Comparison of ENCODE assay signal across 8 cellular contexts in genomic region chr1:193103759-193104495, GRCh38. TPM values are rescaled to one million over a fixed set of nuclear protein-coding genes. Genes with fewer than 3 reads are reported as not detected.
DNase-seq lines count a peak whose midpoint lies in the region; ATAC-seq and TF ChIP-seq lines count a peak whose summit lies in the region.

No MANE protein-coding gene starts in this region.

- H3K9me3 ChIP-seq in HUES6 (ENCODE audit: control insufficient read depth, insufficient read depth, low read depth, low read length) = no peaks in the 10 kb centered on the region
- no peaks in the 10 kb centered on the region for H3K9me3 ChIP-seq in muscle layer of colon (ENCODE audit: low read length)

- peak overlapping the region; percentile 83 for H3K4me3 ChIP-seq in BJ (ENCODE audit: low read depth, low read length)
- H3K4me3 ChIP-seq in HUES6 (ENCODE audit: low read depth, low read length) = peak overlapping the region; percentile 75
- H3K4me3 ChIP-seq in muscle layer of colon (ENCODE audit: low read depth in 1 of 2, low read length in 2 of 2) = peak overlapping the region; percentile 70 to 92

- H3K4me1 ChIP-seq in HUES6 (ENCODE audit: control insufficient read depth, insufficient read depth, low read length) (peaks cover 6% of the 10 kb centered on the region; the same call in 1 of the 2 replicates), muscle layer of colon (ENCODE audit: insufficient read depth, low read length) (peaks cover 18% of the 10 kb centered on the region)

- POLR2A ChIA-PET in BJ (lab: Charles Lee) = interaction anchor here (1.6 kb wide), 1 partner anchor 19 kb away, joined by 9 read pairs; no protein-coding TSS in a partner anchor

- H3K27ac ChIP-seq in HUES6 (ENCODE audit: low read depth, low read length) (no peak overlapping the region), caudate nucleus (ENCODE audit: low read depth, low read length) (peak overlapping the region; percentile 92), muscle layer of colon (ENCODE audit: low read depth, low read length) (peak overlapping the region; percentile 84)

- no peak for DNase-seq in BJ (ENCODE audit: low read depth)
- DNase-seq in caudate nucleus (lab: John Stamatoyannopoulos, UW) = no peak
- no peak for DNase-seq in LoVo (ENCODE audit: low spot score)
- no peak for DNase-seq in cerebellar cortex (ENCODE audit: low spot score)
- no peak for DNase-seq in activated CD4-positive, CD25-positive, alpha-beta regulatory T cell (lab: John Stamatoyannopoulos, UW)

- 0 out of 2 replicates have a peak, but pooled peaks cover 4% of the 10 kb centered on the region for H3K36me3 ChIP-seq in BJ (ENCODE audit: control insufficient read depth, insufficient read depth, low read length)
- peaks cover 4% of the 10 kb centered on the region; the same call in 1 of the 2 replicates for H3K36me3 ChIP-seq in HUES6 (ENCODE audit: control insufficient read depth, insufficient read depth, low read length)
- peaks cover 16% of the 10 kb centered on the region for H3K36me3 ChIP-seq in muscle layer of colon (ENCODE audit: insufficient read depth, low read length)

- no peak for ATAC-seq in HG03469 (IDR thresholded peaks at IDR 0.05; ENCODE audit: unreplicated experiment)

- H3K9ac ChIP-seq in HUES6 (ENCODE audit: low read length) (peak overlapping the region; percentile 55), muscle layer of colon (ENCODE audit: low read length) (peak overlapping the region; percentile 68)

- no peak for TF ChIP-seq CTCF in BJ (IDR thresholded peaks at IDR 0.05; ENCODE audit: insufficient read depth, low read depth, low read length)

- H3K27me3 ChIP-seq in BJ (ENCODE audit: control insufficient read depth, insufficient read depth, low read length) (no peaks in the 10 kb centered on the region), HUES6 (ENCODE audit: control insufficient read depth, insufficient read depth, low read length) (peaks cover 14% of the 10 kb centered on the region), muscle layer of colon (ENCODE audit: control insufficient read depth in 1 of 2, insufficient read depth in 2 of 2, low read length in 2 of 2) (no peaks in the 10 kb centered on the region)

- CTCF ChIA-PET in BJ (lab: Yijun Ruan, JAX) = interaction anchor here (0.7 to 2.2 kb wide), 7 partner anchors 9 to 626 kb away, joined by 3 to 5 read pairs (median 3); partner anchors contain the start of genes CDC73, RO60 and UCHL5

RNA-seq across cellular contexts. Expression of gene GLRX2, which starts 1.3 kb away (rescaled TPM):
- 9.2 and 22.2 TPM in 2 replicates for polyA plus RNA-seq in BJ (2011; rRNA removed)
- 1.3 and 2.5 TPM in 2 replicates for polyA minus RNA-seq in BJ (2011; rRNA and poly(A)+ RNA removed)

RNA-seq across cellular contexts. Expression of gene CDC73, which starts 17.9 kb away (rescaled TPM):
- 16.1 and 39.6 TPM in 2 replicates for polyA plus RNA-seq in BJ (2011; rRNA removed)
- polyA minus RNA-seq in BJ (2011; rRNA and poly(A)+ RNA removed) = 14.2 and 21.0 TPM in 2 replicates

RNA-seq across cellular contexts. Expression of gene RO60, which starts 44.5 kb away (rescaled TPM):
- 21.0 and 31.0 TPM in 2 replicates for polyA plus RNA-seq in BJ (2011; rRNA removed)
- polyA minus RNA-seq in BJ (2011; rRNA and poly(A)+ RNA removed) = 47.6 and 57.1 TPM in 2 replicates

RNA-seq across cellular contexts. Expression of gene UCHL5, which starts 44.8 kb away (rescaled TPM):
- polyA plus RNA-seq in BJ (2011; rRNA removed) = 9.4 and 18.5 TPM in 2 replicates
- polyA minus RNA-seq in BJ (2011; rRNA and poly(A)+ RNA removed) = 9.7 and 10.2 TPM in 2 replicates
